Comparison of ENCODE assay signal across 16 cellular contexts in the genomic region with DNA sequence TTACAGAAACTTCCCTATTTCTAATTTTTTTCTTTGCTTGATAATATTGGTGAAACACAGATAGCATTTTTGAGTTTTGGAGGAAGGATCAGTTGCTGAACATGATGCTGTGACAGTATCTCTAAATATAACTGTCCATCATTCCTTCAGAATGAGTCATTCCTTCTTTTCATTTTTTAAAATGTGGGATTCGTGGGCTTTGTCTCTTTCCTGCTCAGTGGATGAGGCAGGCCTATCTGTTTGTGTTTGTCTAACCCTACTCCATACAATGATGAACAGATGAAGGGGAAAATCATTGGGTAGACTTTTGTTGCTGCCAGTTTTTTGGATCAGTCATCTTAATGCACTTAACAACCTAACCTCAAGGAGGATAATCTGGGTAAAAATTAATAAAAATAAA. TPM values are rescaled to one million over a fixed set of nuclear protein-coding genes. Genes with fewer than 3 reads are reported as not detected.
"Had no signal": no experiment of that assay in that cellular context is flagged by ENCODE, and none has a peak within 500 bp of the region (broad histone marks: within the 10 kb centered on the region; RNA-seq: fewer than 3 reads in every experiment).

No MANE protein-coding gene starts in this region.

- ATAC-seq: activated CD4-positive, CD25-positive, alpha-beta regulatory T cell treated with anti-CD3 and anti-CD28 coated beads, Interleukin-2, amount 50 U/mL, for 24 hours; lower lobe of right lung; naive thymus-derived CD4-positive, alpha-beta T cell had no signal

- H3K4me3 ChIP-seq: esophagus squamous epithelium, lower lobe of right lung, thyroid gland, vagina had no signal

- H3K27me3 Mint-ChIP-seq: naive thymus-derived CD4-positive, alpha-beta T cell had no signal

- H3K4me1 Mint-ChIP-seq: activated naive CD4-positive, alpha-beta T cell treated with anti-CD3 and anti-CD28 coated beads, Interleukin-2, amount 50 U/mL, for 24 hours; mesothelial cell of epicardium; naive thymus-derived CD4-positive, alpha-beta T cell had no signal

- H3K4me1 ChIP-seq: esophagus squamous epithelium, lower lobe of right lung, thyroid gland, vagina had no signal

- H3K27ac ChIP-seq: esophagus squamous epithelium, lower lobe of right lung, thyroid gland, vagina had no signal

- H3K4me3 Mint-ChIP-seq: activated naive CD4-positive, alpha-beta T cell treated with anti-CD3 and anti-CD28 coated beads, Interleukin-2, amount 50 U/mL, for 24 hours; mesothelial cell of epicardium; naive thymus-derived CD4-positive, alpha-beta T cell had no signal

- H3K27ac Mint-ChIP-seq: activated naive CD4-positive, alpha-beta T cell treated with anti-CD3 and anti-CD28 coated beads, Interleukin-2, amount 50 U/mL, for 24 hours; mesothelial cell of epicardium; naive thymus-derived CD4-positive, alpha-beta T cell had no signal

- H3K9me3 ChIP-seq: lower lobe of right lung, thyroid gland, vagina had no signal

- H3K27me3 ChIP-seq: esophagus squamous epithelium, thyroid gland, vagina had no signal

- H3K36me3 Mint-ChIP-seq: activated naive CD4-positive, alpha-beta T cell treated with anti-CD3 and anti-CD28 coated beads, Interleukin-2, amount 50 U/mL, for 24 hours; mesothelial cell of epicardium; naive thymus-derived CD4-positive, alpha-beta T cell had no signal

- DNase-seq: activated effector memory CD4-positive, alpha-beta T cell treated with Interleukin-2 at 50 U/mL for 16 hours; activated T-cell treated with anti-CD3 and anti-CD28 coated beads, Interleukin-2, amount 50 U/mL, for 1 hour; amniotic stem cell; esophagus squamous epithelium; hippocampal formation; lower lobe of right lung; naive thymus-derived CD4-positive, alpha-beta T cell; retina; T-helper 2 cell; thyroid gland had no signal

- H3K36me3 ChIP-seq: esophagus squamous epithelium, lower lobe of right lung, thyroid gland, vagina had no signal

RNA-seq across cellular contexts. Expression of a gene that starts 15.7 kb away (rescaled TPM):
- total RNA-seq: esophagus squamous epithelium; frontal cortex; lower lobe of right lung; mesothelial cell of epicardium; naive thymus-derived CD4-positive, alpha-beta T cell; skeletal muscle tissue; thyroid gland; vagina had no signal

RNA-seq across cellular contexts. Expression of a gene that starts 16.6 kb away (rescaled TPM):
- total RNA-seq: esophagus squamous epithelium, frontal cortex, lower lobe of right lung, mesothelial cell of epicardium, skeletal muscle tissue, vagina had no signal

RNA-seq across cellular contexts. Expression of a gene that starts 26.3 kb away (rescaled TPM):
- total RNA-seq: esophagus squamous epithelium; frontal cortex; lower lobe of right lung; mesothelial cell of epicardium; naive thymus-derived CD4-positive, alpha-beta T cell; skeletal muscle tissue; vagina had no signal

RNA-seq across cellular contexts. Expression of a gene that starts 46.0 kb away (rescaled TPM):
- total RNA-seq: esophagus squamous epithelium; lower lobe of right lung; mesothelial cell of epicardium; naive thymus-derived CD4-positive, alpha-beta T cell; skeletal muscle tissue; thyroid gland; vagina had no signal

RNA-seq across cellular contexts. Expression of a gene that starts 49.2 kb away (rescaled TPM):
- total RNA-seq: esophagus squamous epithelium; frontal cortex; lower lobe of right lung; mesothelial cell of epicardium; naive thymus-derived CD4-positive, alpha-beta T cell; skeletal muscle tissue; thyroid gland; vagina had no signal
